Comparison of ENCODE assay signal across 1 cellular context in the genomic region with DNA sequence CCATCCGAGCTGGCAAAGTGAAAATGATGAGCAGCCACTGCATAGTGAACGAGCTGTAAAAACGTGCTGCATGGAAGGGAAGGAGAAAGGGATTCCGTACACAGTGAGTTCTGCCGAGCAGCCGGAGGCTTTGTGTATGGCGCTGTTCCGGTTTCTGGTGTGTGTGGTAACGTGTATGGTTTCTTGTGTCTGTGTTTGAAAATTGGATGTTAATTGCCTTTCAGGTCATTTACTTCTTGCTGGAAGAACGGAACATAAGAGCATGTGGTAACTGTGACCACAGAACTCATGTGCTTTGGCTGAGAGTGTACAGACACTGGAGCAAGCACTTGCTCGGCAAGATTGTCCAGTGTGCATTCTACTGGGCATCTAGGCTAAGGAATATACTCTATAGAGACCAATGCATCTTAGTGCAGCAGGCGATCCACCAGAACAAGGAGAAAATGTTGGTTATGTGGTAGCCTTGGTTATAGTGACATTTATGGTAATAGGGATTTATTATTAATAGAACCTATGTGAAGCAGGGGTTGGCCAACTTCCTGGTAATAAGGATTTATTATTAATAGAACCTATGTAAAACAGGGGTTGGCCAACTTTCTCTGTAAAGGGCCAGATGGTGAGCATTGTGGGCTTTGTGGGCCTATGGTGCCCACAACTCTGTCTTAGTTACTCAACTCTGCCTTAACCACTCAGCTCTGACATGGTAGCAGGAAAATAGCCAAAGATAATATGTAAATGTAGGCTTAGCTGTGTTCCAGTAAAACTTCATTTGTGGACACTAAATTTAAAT.
TF ChIP-seq lines count a peak whose summit lies in the region.

No MANE protein-coding gene starts in this region.

TF ChIP-seq in HepG2, 621 proteins besides CTCF, POLR2A, EP300 and RAD21 (continued from another document):
- TF ChIP-seq, protein P1, sequence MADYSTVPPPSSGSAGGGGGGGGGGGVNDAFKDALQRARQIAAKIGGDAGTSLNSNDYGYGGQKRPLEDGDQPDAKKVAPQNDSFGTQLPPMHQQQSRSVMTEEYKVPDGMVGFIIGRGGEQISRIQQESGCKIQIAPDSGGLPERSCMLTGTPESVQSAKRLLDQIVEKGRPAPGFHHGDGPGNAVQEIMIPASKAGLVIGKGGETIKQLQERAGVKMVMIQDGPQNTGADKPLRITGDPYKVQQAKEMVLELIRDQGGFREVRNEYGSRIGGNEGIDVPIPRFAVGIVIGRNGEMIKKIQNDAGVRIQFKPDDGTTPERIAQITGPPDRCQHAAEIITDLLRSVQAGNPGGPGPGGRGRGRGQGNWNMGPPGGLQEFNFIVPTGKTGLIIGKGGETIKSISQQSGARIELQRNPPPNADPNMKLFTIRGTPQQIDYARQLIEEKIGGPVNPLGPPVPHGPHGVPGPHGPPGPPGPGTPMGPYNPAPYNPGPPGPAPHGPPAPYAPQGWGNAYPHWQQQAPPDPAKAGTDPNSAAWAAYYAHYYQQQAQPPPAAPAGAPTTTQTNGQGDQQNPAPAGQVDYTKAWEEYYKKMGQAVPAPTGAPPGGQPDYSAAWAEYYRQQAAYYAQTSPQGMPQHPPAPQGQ (CRISPR knock-in tag; IDR thresholded peaks at IDR 0.05; ENCODE audit: borderline replicate concordance), result no peak
- no peak for TF ChIP-seq ZNF530 (CRISPR knock-in tag; IDR thresholded peaks at IDR 0.05; ENCODE audit: low read depth)
- no peak for TF ChIP-seq ZNF101 (CRISPR knock-in tag; IDR thresholded peaks at IDR 0.05; ENCODE audit: borderline replicate concordance, low read depth)
- TF ChIP-seq STAG1 (CRISPR knock-in tag; IDR thresholded peaks at IDR 0.05), result no peak
- TF ChIP-seq NRL (CRISPR knock-in tag; IDR thresholded peaks at IDR 0.05; ENCODE audit: borderline replicate concordance), result no peak
- no peak for TF ChIP-seq ZNF792 (CRISPR knock-in tag; IDR thresholded peaks at IDR 0.05)
- TF ChIP-seq RAD51 (IDR thresholded peaks at IDR 0.05; ENCODE audit: borderline replicate concordance), result no peak
- TF ChIP-seq ZNF780A (CRISPR knock-in tag; IDR thresholded peaks at IDR 0.05), result no peak
- TF ChIP-seq ZNF556 (CRISPR knock-in tag; IDR thresholded peaks at IDR 0.05; ENCODE audit: borderline replicate concordance), result no peak
- no peak for TF ChIP-seq KDM6A (CRISPR knock-in tag; IDR thresholded peaks at IDR 0.05; ENCODE audit: low read depth)
- no peak for TF ChIP-seq ZNF547 (CRISPR knock-in tag; IDR thresholded peaks at IDR 0.05)
- TF ChIP-seq, protein P2, sequence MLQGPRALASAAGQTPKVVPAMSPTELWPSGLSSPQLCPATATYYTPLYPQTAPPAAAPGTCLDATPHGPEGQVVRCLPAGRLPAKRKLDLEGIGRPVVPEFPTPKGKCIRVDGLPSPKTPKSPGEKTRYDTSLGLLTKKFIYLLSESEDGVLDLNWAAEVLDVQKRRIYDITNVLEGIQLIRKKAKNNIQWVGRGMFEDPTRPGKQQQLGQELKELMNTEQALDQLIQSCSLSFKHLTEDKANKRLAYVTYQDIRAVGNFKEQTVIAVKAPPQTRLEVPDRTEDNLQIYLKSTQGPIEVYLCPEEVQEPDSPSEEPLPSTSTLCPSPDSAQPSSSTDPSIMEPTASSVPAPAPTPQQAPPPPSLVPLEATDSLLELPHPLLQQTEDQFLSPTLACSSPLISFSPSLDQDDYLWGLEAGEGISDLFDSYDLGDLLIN (CRISPR knock-in tag; IDR thresholded peaks at IDR 0.05; ENCODE audit: borderline replicate concordance), result no peak
